1 cellular context compared by ENCODE assay signal in the genomic region with DNA sequence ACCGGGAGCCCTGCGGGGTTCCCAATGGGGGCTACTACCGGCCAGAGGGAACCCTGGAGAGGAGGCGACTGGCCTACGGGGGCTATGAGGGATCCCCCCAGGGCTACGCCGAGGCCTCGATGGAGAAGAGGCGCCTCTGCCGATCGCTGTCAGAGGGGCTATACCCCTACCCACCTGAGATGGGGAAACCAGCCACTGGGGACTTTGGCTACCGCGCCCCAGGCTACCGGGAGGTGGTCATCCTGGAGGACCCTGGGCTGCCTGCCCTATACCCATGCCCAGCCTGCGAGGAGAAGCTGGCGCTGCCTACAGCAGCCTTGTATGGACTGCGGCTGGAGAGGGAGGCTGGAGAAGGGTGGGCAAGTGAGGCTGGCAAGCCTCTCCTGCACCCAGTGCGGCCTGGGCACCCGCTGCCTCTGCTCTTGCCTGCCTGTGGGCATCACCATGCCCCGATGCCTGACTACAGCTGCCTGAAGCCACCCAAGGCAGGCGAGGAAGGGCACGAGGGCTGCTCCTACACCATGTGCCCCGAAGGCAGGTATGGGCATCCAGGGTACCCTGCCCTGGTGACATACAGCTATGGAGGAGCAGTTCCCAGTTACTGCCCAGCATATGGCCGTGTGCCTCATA.
TF ChIP-seq lines count a peak whose summit lies in the region.

No MANE protein-coding gene starts in this region.

TF ChIP-seq in HepG2, 621 proteins besides CTCF, POLR2A, EP300 and RAD21:
- TF ChIP-seq GPN1 (CRISPR knock-in tag; IDR thresholded peaks at IDR 0.05; ENCODE audit: borderline replicate concordance) = no peak
- TF ChIP-seq NAIF1 (CRISPR knock-in tag; IDR thresholded peaks at IDR 0.05; ENCODE audit: borderline replicate concordance) = no peak
- TF ChIP-seq ZNF124 (CRISPR knock-in tag; IDR thresholded peaks at IDR 0.05) = no peak
- no peak for TF ChIP-seq ZNF232 (CRISPR knock-in tag; IDR thresholded peaks at IDR 0.05; ENCODE audit: borderline replicate concordance)
- TF ChIP-seq DR1 (CRISPR knock-in tag; IDR thresholded peaks at IDR 0.05) = no peak
- 0 out of 2 replicates have a peak, but pooled peaks have one; percentile 10 for TF ChIP-seq RBFOX2 (IDR thresholded peaks at IDR 0.05; ENCODE audit: low read depth, low read length)
- no peak for TF ChIP-seq GATAD1 (CRISPR knock-in tag; IDR thresholded peaks at IDR 0.05)
- no peak for TF ChIP-seq PHF5A (CRISPR knock-in tag; IDR thresholded peaks at IDR 0.05; ENCODE audit: low read depth, unreplicated experiment)
- no peak for TF ChIP-seq ZFP1 (CRISPR knock-in tag; IDR thresholded peaks at IDR 0.05)
- TF ChIP-seq ELF3 (CRISPR knock-in tag; IDR thresholded peaks at IDR 0.05) = no peak
- TF ChIP-seq HNRNPL (IDR thresholded peaks at IDR 0.05; ENCODE audit: low read depth, low read length) = 0 out of 2 replicates have a peak, but pooled peaks have one; percentile 19
- no peak for TF ChIP-seq GATAD2A (CRISPR knock-in tag; IDR thresholded peaks at IDR 0.05)
- TF ChIP-seq ZNF276 (CRISPR knock-in tag; IDR thresholded peaks at IDR 0.05; ENCODE audit: low read depth) = no peak
- no peak for TF ChIP-seq ZNF207 (IDR thresholded peaks at IDR 0.05; ENCODE audit: borderline replicate concordance)
TF ChIP-seq in HepG2: peak in this region for 2.
